8 cellular contexts compared by ENCODE assay signal in the genomic region with DNA sequence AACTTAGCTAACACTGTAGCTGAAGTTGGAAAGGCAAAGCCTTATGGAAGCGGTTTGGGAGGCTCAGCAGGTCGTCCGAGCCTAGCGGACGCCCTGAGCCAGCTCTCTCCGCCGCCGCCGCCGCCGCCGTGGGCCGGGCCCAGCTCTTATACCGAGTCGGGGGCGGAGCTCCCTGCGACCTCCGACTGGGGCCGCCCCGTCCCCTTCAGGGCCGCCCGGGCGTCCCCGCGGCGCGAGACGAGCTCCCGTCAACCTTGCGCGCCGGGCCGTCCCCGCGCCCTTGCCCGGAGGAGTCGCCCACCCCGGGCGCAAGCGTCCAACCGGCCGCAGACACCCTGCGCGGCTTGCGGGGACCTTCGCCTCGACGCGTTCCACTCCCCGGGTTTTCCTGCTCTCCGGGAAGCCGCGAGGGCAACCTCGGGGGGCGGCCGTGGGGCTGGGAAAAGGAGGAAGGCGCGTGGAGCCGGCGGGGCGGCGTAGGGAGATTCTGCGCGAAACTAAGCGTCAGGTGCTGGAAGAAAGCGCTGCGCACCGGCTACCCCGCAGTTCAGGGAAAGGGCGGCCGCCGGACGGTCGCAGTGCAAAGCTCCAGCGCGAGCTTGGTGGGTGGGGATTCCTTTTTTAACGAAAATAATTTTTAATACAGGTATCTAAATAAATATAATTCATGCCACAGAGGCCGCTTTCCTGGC. TPM values are rescaled to one million over a fixed set of nuclear protein-coding genes. Genes with fewer than 3 reads are reported as not detected.
DNase-seq lines count a peak whose midpoint lies in the region; ATAC-seq and TF ChIP-seq lines count a peak whose summit lies in the region.

A gene with protein sequence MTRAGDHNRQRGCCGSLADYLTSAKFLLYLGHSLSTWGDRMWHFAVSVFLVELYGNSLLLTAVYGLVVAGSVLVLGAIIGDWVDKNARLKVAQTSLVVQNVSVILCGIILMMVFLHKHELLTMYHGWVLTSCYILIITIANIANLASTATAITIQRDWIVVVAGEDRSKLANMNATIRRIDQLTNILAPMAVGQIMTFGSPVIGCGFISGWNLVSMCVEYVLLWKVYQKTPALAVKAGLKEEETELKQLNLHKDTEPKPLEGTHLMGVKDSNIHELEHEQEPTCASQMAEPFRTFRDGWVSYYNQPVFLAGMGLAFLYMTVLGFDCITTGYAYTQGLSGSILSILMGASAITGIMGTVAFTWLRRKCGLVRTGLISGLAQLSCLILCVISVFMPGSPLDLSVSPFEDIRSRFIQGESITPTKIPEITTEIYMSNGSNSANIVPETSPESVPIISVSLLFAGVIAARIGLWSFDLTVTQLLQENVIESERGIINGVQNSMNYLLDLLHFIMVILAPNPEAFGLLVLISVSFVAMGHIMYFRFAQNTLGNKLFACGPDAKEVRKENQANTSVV (minus strand): TSS at position 125 of the 692 bp plus-strand sequence. CDS start 326 bp downstream, outside the sequence.

- H3K9me3 Mint-ChIP-seq in endothelial cell (ENCODE audit: unreplicated experiment) = no peaks in the 10 kb centered on the region
- no peaks in the 10 kb centered on the region for H3K9me3 Mint-ChIP-seq in mesothelial cell of epicardium

- H3K27ac Mint-ChIP-seq in endothelial cell (ENCODE audit: unreplicated experiment) (peak within 1 kb of the TSS; percentile 21), mesothelial cell of epicardium (peak within 1 kb of the TSS; percentile 83)

- ATAC-seq in HG02938 (IDR thresholded peaks at IDR 0.05; ENCODE audit: unreplicated experiment) = peak; percentile 60
- no peak for ATAC-seq in GM18520 (IDR thresholded peaks at IDR 0.05; ENCODE audit: unreplicated experiment)

- peak within 1 kb of the TSS; percentile 33; the same call in 1 of the 2 replicates for H3K4me3 ChIP-seq in GM12865 (ENCODE audit: low read depth, low read length)

- TF ChIP-seq CTCF in GM12865 (IDR thresholded peaks at IDR 0.05; ENCODE audit: insufficient read depth, low read depth, low read length, missing control alignments) = no peak
- no peak for TF ChIP-seq CTCF in endothelial cell (IDR thresholded peaks at IDR 0.05; ENCODE audit: unreplicated experiment)
- TF ChIP-seq CTCF in mesothelial cell of epicardium (IDR thresholded peaks at IDR 0.05; ENCODE audit: unreplicated experiment) = no peak

- DNase-seq in GM12865 (ENCODE audit: low read depth) (peak; percentile 17), NCI-H748 treated with DMSO at 0.1 percent for 48 hours (lab: John Stamatoyannopoulos, UW) (peak; percentile 52), endothelial cell (ENCODE audit: low spot score) (peak; percentile 82), mesothelial cell of epicardium (ENCODE audit: low spot score in 2 of 2, unreplicated experiment in 2 of 2) (peak; percentile 56 to 81)
- DNase-seq in activated CD8-positive, alpha-beta memory T cell treated with anti-CD3 and anti-CD28 coated beads, Interleukin-2, amount 50 U/mL, for 48 hours = peak; percentile 72
- peak; percentile 13 for DNase-seq in stimulated activated CD8-positive, alpha-beta memory T cell treated with anti-CD3 and anti-CD28 coated beads, Interleukin-15, amount 100 ng/mL, for 24 hours (ENCODE audit: low read depth)

- peak within 1 kb of the TSS; percentile 94 for H3K4me3 Mint-ChIP-seq in endothelial cell (ENCODE audit: unreplicated experiment)
- H3K4me3 Mint-ChIP-seq in mesothelial cell of epicardium = peak within 1 kb of the TSS; percentile 84

- H3K4me1 Mint-ChIP-seq in endothelial cell (ENCODE audit: unreplicated experiment) (peaks cover 49% of the 10 kb centered on the region), mesothelial cell of epicardium (peaks cover 65% of the 10 kb centered on the region)

- H3K27me3 Mint-ChIP-seq in endothelial cell (ENCODE audit: unreplicated experiment) = peaks cover 5% of the 10 kb centered on the region
- no peaks in the 10 kb centered on the region for H3K27me3 Mint-ChIP-seq in mesothelial cell of epicardium (ENCODE audit: low read depth)

- peaks cover 14% of the 10 kb centered on the region for H3K36me3 Mint-ChIP-seq in endothelial cell (ENCODE audit: low read depth, unreplicated experiment)
- peaks cover 7% of the 10 kb centered on the region for H3K36me3 Mint-ChIP-seq in mesothelial cell of epicardium

RNA-seq across cellular contexts. Expression of the gene that starts here (rescaled TPM):
- 90.9 TPM for total RNA-seq in endothelial cell (ENCODE audit: unreplicated experiment)
- 152 to 156 TPM (median 154 TPM) in 3 replicates for total RNA-seq in mesothelial cell of epicardium

Comparison
In these comparisons a context has a peak if more than half of its experiments do, and no peak if none do; other contexts are left out.
1. DNase-seq: peak in every context shown above with its lines; median percentile 82 in endothelial cell; 72 in activated CD8-positive, alpha-beta memory T cell treated with anti-CD3 and anti-CD28 coated beads, Interleukin-2, amount 50 U/mL, for 48 hours; 68 in mesothelial cell of epicardium; 52 in NCI-H748 treated with DMSO at 0.1 percent for 48 hours; 17 in GM12865; 13 in stimulated activated CD8-positive, alpha-beta memory T cell treated with anti-CD3 and anti-CD28 coated beads, Interleukin-15, amount 100 ng/mL, for 24 hours.